Comparison of ENCODE assay signal across 24 cellular contexts in genomic region chr17:33560165-33560564, GRCh38.
DNase-seq lines count a peak whose midpoint lies in the region; TF ChIP-seq lines count a peak whose summit lies in the region.
"Had no signal": no experiment of that assay in that cellular context is flagged by ENCODE, and none has a peak within 500 bp of the region (broad histone marks: within the 10 kb centered on the region; RNA-seq: fewer than 3 reads in every experiment).

No MANE protein-coding gene starts in this region.

- WGBS in esophagus squamous epithelium, 2 donors, result 51 to 61% methylated on average over 5 of the region's 5 CpGs

- intact Hi-C loops in esophagus squamous epithelium (cut with DNase I), result no loop called here

- H3K27ac ChIP-seq in esophagus squamous epithelium, result no peak overlapping the region
- H3K27ac ChIP-seq: C4-2B, esophagus muscularis mucosa, pancreas, right lobe of liver, tibial nerve had no signal

- no peak for TF ChIP-seq CTCF in GM12865 (IDR thresholded peaks at IDR 0.05; ENCODE audit: insufficient read depth, low read depth, low read length, missing control alignments)
- TF ChIP-seq CTCF in esophagus squamous epithelium (IDR thresholded peaks at IDR 0.05), result no peak

- H3K27me3 ChIP-seq in esophagus squamous epithelium, result peaks cover 0 to 4% (median 0%) of the 10 kb centered on the region in 4 donors
- H3K27me3 ChIP-seq: esophagus muscularis mucosa, pancreas, right lobe of liver, tibial nerve had no signal

- H3K9me3 ChIP-seq in esophagus squamous epithelium, result no peaks in the 10 kb centered on the region
- H3K9me3 ChIP-seq: pancreas, right lobe of liver had no signal

- H3K4me1 ChIP-seq in esophagus squamous epithelium, result no peaks in the 10 kb centered on the region
- H3K4me1 ChIP-seq: esophagus muscularis mucosa, pancreas, right lobe of liver, tibial nerve had no signal

- DNase-seq in GM12865 (ENCODE audit: low read depth), result peak; percentile 20
- peak; percentile 3 for DNase-seq in amniotic epithelial cell (ENCODE audit: low read depth)
- peak; percentile 39 for DNase-seq in glomerular endothelial cell (ENCODE audit: extremely low read depth, low read depth, low spot score)
- DNase-seq in COLO829 (ENCODE audit: low spot score), result no peak
- DNase-seq in NCI-H2081 treated with DMSO at 0.1 percent for 48 hours (lab: John Stamatoyannopoulos, UW), result no peak
- DNase-seq in amygdala (lab: John Stamatoyannopoulos, UW), result no peak
- no peak for DNase-seq in esophagus squamous epithelium (lab: John Stamatoyannopoulos, UW)
- DNase-seq: activated CD4-positive, alpha-beta T cell treated with anti-CD3 and anti-CD28 coated beads, Interleukin-2, amount 10 ng/mL, durations not matched to agents 7 days and 5 days; activated CD8-positive, alpha-beta memory T cell treated with anti-CD3 and anti-CD28 coated beads, Interleukin-2, amount 50 U/mL, for 4 hours; activated effector memory CD4-positive, alpha-beta T cell treated with Interleukin-2 at 50 U/mL for 16 hours; caudate nucleus; effector CD4-positive, alpha-beta T cell; heart right ventricle; naive B cell; NCI-H1417 treated with DMSO at 0.1 percent for 48 hours; pancreas; right lobe of liver; SHP77 treated with DMSO at 0.1 percent for 48 hours; stimulated activated naive CD8-positive, alpha-beta T cell treated with anti-CD3 and anti-CD28 coated beads, Interleukin-15, Interleukin-2, amounts not matched to agents 100 U/mL and 50 U/mL, for 24 hours; T-helper 1 cell had no signal

- H3K36me3 ChIP-seq in esophagus squamous epithelium, result no peaks in the 10 kb centered on the region
- H3K36me3 ChIP-seq: esophagus muscularis mucosa, heart right ventricle, pancreas, right lobe of liver, tibial nerve had no signal

- no peak overlapping the region for H3K4me3 ChIP-seq in GM12865 (ENCODE audit: low read depth, low read length)
- no peak overlapping the region for H3K4me3 ChIP-seq in esophagus squamous epithelium
- H3K4me3 ChIP-seq: esophagus muscularis mucosa, heart right ventricle, lung, pancreas, right lobe of liver, tibial nerve had no signal

- TF ChIP-seq POLR2A in esophagus squamous epithelium (IDR thresholded peaks at IDR 0.05), result no peak

Comparison
In these comparisons a context has a peak if more than half of its experiments do, and no peak if none do; other contexts are left out.
1. DNase-seq: peak in GM12865 (single experiment), amniotic epithelial cell (single experiment) and glomerular endothelial cell (single experiment); none in COLO829 (single experiment), NCI-H2081 treated with DMSO at 0.1 percent for 48 hours (single experiment), amygdala (0 of 56) and esophagus squamous epithelium (single experiment).